In genomic region chr15:68592054-68592453, GRCh38 we compare ENCODE assay signal across 19 cellular contexts.
"Had no signal": no experiment of that assay in that cellular context is flagged by ENCODE, and none has a peak within 500 bp of the region (broad histone marks: within the 10 kb centered on the region; RNA-seq: fewer than 3 reads in every experiment).

No MANE protein-coding gene starts in this region.

- H3K4me3 ChIP-seq: coronary artery, esophagus muscularis mucosa, heart right ventricle, lung, neural progenitor cell, tibial artery, vagina had no signal

- H3K27me3 ChIP-seq: heart right ventricle, neural progenitor cell, vagina had no signal

- H3K4me1 ChIP-seq: parathyroid adenoma, vagina had no signal

- H3K9me3 ChIP-seq: esophagus muscularis mucosa, heart right ventricle, tibial artery, vagina had no signal

- H3K36me3 ChIP-seq: esophagus muscularis mucosa, heart right ventricle, neural progenitor cell, tibial artery, vagina had no signal

- H3K27ac ChIP-seq: coronary artery, esophagus muscularis mucosa, heart right ventricle, neural progenitor cell, parathyroid adenoma, tibial artery, vagina, VCaP had no signal

- DNase-seq: activated CD4-positive, alpha-beta T cell treated with anti-CD3 and anti-CD28 coated beads for 1 hour; activated CD4-positive, alpha-beta T cell treated with anti-CD3 and anti-CD28 coated beads, Interleukin-2, amount 50 U/mL, for 4 hours; activated naive CD4-positive, alpha-beta T cell; activated T-cell treated with anti-CD3 and anti-CD28 coated beads for 4 hours; caudate nucleus; effector CD4-positive, alpha-beta T cell; foreskin melanocyte; heart right ventricle; midbrain; stimulated activated CD4-positive, alpha-beta T cell treated with anti-CD3 and anti-CD28 coated beads, Interleukin-2, amount 100 ng/mL, for 48 hours; stimulated activated naive B cell treated with anti-CD40 and anti-IgM and Interleukin-4, amounts not matched to agents 10 μg/mL and 1 μg/mL and 100 μg/mL, for 72 hours; tibial artery had no signal

- ATAC-seq: heart right ventricle; stimulated activated naive B cell treated with anti-CD40 and anti-IgM and Interleukin-4, amounts not matched to agents 10 μg/mL and 1 μg/mL and 100 μg/mL, for 72 hours had no signal
